1 cellular context compared by ENCODE assay signal in genomic region chr15:74950078-74951000, GRCh38.
TF ChIP-seq lines count a peak whose summit lies in the region.

No MANE protein-coding gene starts in this region.

TF ChIP-seq in HepG2, 621 proteins besides CTCF, POLR2A, EP300 and RAD21 (continued from another document):
- no peak for TF ChIP-seq PAXIP1 (CRISPR knock-in tag; conservative IDR thresholded peaks at IDR 0.05)
- TF ChIP-seq HIVEP1 (CRISPR knock-in tag; IDR thresholded peaks at IDR 0.05) = no peak
- TF ChIP-seq NKX3-1 (CRISPR knock-in tag; IDR thresholded peaks at IDR 0.05) = no peak
- no peak for TF ChIP-seq SRY (CRISPR knock-in tag; IDR thresholded peaks at IDR 0.05)
- no peak for TF ChIP-seq ELF4 (CRISPR knock-in tag; IDR thresholded peaks at IDR 0.05; ENCODE audit: borderline replicate concordance)
- TF ChIP-seq YEATS2 (CRISPR knock-in tag; IDR thresholded peaks at IDR 0.05; ENCODE audit: borderline replicate concordance) = peak; percentile 27; the same call in 1 of the 2 replicates
- TF ChIP-seq TFAP4 (IDR thresholded peaks at IDR 0.05; ENCODE audit: borderline replicate concordance, low read depth) = no peak
- no peak for TF ChIP-seq RCOR2 (CRISPR knock-in tag; IDR thresholded peaks at IDR 0.05)
- TF ChIP-seq KMT2B (CRISPR knock-in tag; IDR thresholded peaks at IDR 0.05) = 0 out of 2 replicates have a peak, but pooled peaks have one; percentile 25
- TF ChIP-seq ZNF121 (CRISPR knock-in tag; IDR thresholded peaks at IDR 0.05) = no peak
- TF ChIP-seq SMAD9 (CRISPR knock-in tag; IDR thresholded peaks at IDR 0.05) = no peak
- TF ChIP-seq ZNF850 (CRISPR knock-in tag; conservative IDR thresholded peaks at IDR 0.05) = no peak
- no peak for TF ChIP-seq USF2 (IDR thresholded peaks at IDR 0.05; ENCODE audit: low read depth, low read length)
- no peak for TF ChIP-seq USF2 (CRISPR knock-in tag; IDR thresholded peaks at IDR 0.05; ENCODE audit: borderline replicate concordance)
- no peak for TF ChIP-seq TSC22D2 (CRISPR knock-in tag; IDR thresholded peaks at IDR 0.05; ENCODE audit: borderline replicate concordance)
TF ChIP-seq in HepG2: peak in this region for 44.
